Comparison of ENCODE assay signal across 1 cellular context in genomic region chr20:45036044-45036755, GRCh38.
TF ChIP-seq lines count a peak whose summit lies in the region.

No MANE protein-coding gene starts in this region.

TF ChIP-seq in HEK293, 187 proteins besides CTCF, POLR2A, EP300 and RAD21 (continued from another document and continues in another):
- TF ChIP-seq PRDM10 (tag by site-specific recombination; IDR thresholded peaks at IDR 0.05) (peak; percentile 43; the same call in 1 of the 2 replicates), ZNF138 (tag by site-specific recombination; IDR thresholded peaks at IDR 0.05; ENCODE audit: borderline replicate concordance) (no peak), KLF10 (tag by site-specific recombination; IDR thresholded peaks at IDR 0.05) (no peak), KLF9 (tag by site-specific recombination; IDR thresholded peaks at IDR 0.05; ENCODE audit: low read depth) (no peak), ZNF248 (tag by site-specific recombination; IDR thresholded peaks at IDR 0.05) (no peak), ZNF660 (tag by site-specific recombination; IDR thresholded peaks at IDR 0.05) (no peak; the same call in 1 of the 2 replicates), KLF7 (tag by site-specific recombination; IDR thresholded peaks at IDR 0.05; ENCODE audit: borderline replicate concordance) (no peak), ZNF596 (tag by site-specific recombination; IDR thresholded peaks at IDR 0.05) (no peak), HOXC10 (CRISPR knock-in tag; IDR thresholded peaks at IDR 0.05) (no peak), ZNF155 (tag by site-specific recombination; IDR thresholded peaks at IDR 0.05) (no peak), HOXD13 (CRISPR knock-in tag; IDR thresholded peaks at IDR 0.05; ENCODE audit: borderline replicate concordance) (no peak), REPIN1 (tag by site-specific recombination; IDR thresholded peaks at IDR 0.05; ENCODE audit: low read depth) (no peak), ZNF654 (tag by site-specific recombination; IDR thresholded peaks at IDR 0.05; ENCODE audit: low read depth) (0 out of 2 replicates have a peak, but pooled peaks have one; percentile 2), PRDM6 (tag by site-specific recombination; IDR thresholded peaks at IDR 0.05) (peak; percentile 85), ZNF558 (tag by site-specific recombination; IDR thresholded peaks at IDR 0.05) (0 out of 2 replicates have a peak, but pooled peaks have one; percentile 13), ZNF133 (tag by site-specific recombination; IDR thresholded peaks at IDR 0.05) (no peak), KLF1 (tag by site-specific recombination; IDR thresholded peaks at IDR 0.05) (no peak), ZNF792 (tag by site-specific recombination; IDR thresholded peaks at IDR 0.05) (no peak), ZNF335 (tag by site-specific recombination; conservative IDR thresholded peaks at IDR 0.05) (peak; percentile 46; the same call in 1 of the 2 replicates), FEZF1 (tag by site-specific recombination; IDR thresholded peaks at IDR 0.05) (peak; percentile 59), ZBTB8A (tag by site-specific recombination; IDR thresholded peaks at IDR 0.05) (no peak), ZNF280D (tag by site-specific recombination; IDR thresholded peaks at IDR 0.05) (0 out of 2 replicates have a peak, but pooled peaks have one; percentile 59), ZNF704 (tag by site-specific recombination; IDR thresholded peaks at IDR 0.05) (no peak), ZNF626 (tag by site-specific recombination; IDR thresholded peaks at IDR 0.05) (no peak), ZNF426 (tag by site-specific recombination; IDR thresholded peaks at IDR 0.05) (no peak), ZNF140 (tag by site-specific recombination; IDR thresholded peaks at IDR 0.05) (no peak), ZBTB17 (tag by site-specific recombination; IDR thresholded peaks at IDR 0.05) (peak; percentile 59; the same call in 1 of the 2 replicates), IKZF3 (tag by site-specific recombination; IDR thresholded peaks at IDR 0.05) (peak; percentile 65), HOXA7 (CRISPR knock-in tag; IDR thresholded peaks at IDR 0.05; ENCODE audit: borderline replicate concordance) (no peak), ZNF623 (tag by site-specific recombination; IDR thresholded peaks at IDR 0.05) (0 out of 2 replicates have a peak, but pooled peaks have one; percentile 11), ZNF747 (tag by site-specific recombination; IDR thresholded peaks at IDR 0.05) (no peak), TCF7L2 (IDR thresholded peaks at IDR 0.05; ENCODE audit: borderline replicate concordance, low read depth, low read length) (no peak), PRDM4 (tag by site-specific recombination; IDR thresholded peaks at IDR 0.05) (peak; percentile 96), ZSCAN23 (tag by site-specific recombination; IDR thresholded peaks at IDR 0.05) (peak; percentile 23; the same call in 1 of the 2 replicates), TSHZ1 (tag by site-specific recombination; IDR thresholded peaks at IDR 0.05; ENCODE audit: borderline replicate concordance) (no peak), ZFP37 (tag by site-specific recombination; IDR thresholded peaks at IDR 0.05) (no peak)
- TF ChIP-seq, protein P1, sequence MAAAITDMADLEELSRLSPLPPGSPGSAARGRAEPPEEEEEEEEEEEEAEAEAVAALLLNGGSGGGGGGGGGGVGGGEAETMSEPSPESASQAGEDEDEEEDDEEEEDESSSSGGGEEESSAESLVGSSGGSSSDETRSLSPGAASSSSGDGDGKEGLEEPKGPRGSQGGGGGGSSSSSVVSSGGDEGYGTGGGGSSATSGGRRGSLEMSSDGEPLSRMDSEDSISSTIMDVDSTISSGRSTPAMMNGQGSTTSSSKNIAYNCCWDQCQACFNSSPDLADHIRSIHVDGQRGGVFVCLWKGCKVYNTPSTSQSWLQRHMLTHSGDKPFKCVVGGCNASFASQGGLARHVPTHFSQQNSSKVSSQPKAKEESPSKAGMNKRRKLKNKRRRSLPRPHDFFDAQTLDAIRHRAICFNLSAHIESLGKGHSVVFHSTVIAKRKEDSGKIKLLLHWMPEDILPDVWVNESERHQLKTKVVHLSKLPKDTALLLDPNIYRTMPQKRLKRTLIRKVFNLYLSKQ (tag by site-specific recombination; IDR thresholded peaks at IDR 0.05; ENCODE audit: borderline replicate concordance): no peak
- TF ChIP-seq, protein P2, sequence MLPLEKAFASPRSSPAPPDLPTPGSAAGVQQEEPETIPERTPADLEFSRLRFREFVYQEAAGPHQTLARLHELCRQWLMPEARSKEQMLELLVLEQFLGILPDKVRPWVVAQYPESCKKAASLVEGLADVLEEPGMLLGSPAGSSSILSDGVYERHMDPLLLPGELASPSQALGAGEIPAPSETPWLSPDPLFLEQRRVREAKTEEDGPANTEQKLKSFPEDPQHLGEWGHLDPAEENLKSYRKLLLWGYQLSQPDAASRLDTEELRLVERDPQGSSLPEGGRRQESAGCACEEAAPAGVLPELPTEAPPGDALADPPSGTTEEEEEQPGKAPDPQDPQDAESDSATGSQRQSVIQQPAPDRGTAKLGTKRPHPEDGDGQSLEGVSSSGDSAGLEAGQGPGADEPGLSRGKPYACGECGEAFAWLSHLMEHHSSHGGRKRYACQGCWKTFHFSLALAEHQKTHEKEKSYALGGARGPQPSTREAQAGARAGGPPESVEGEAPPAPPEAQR (tag by site-specific recombination; IDR thresholded peaks at IDR 0.05): peak; percentile 40; the same call in 1 of the 2 replicates
- TF ChIP-seq, protein P3, sequence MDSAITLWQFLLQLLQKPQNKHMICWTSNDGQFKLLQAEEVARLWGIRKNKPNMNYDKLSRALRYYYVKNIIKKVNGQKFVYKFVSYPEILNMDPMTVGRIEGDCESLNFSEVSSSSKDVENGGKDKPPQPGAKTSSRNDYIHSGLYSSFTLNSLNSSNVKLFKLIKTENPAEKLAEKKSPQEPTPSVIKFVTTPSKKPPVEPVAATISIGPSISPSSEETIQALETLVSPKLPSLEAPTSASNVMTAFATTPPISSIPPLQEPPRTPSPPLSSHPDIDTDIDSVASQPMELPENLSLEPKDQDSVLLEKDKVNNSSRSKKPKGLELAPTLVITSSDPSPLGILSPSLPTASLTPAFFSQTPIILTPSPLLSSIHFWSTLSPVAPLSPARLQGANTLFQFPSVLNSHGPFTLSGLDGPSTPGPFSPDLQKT (IDR thresholded peaks at IDR 0.05; ENCODE audit: borderline replicate concordance, low read depth, low read length): no peak
